ENCODE assay signal across 26 cellular contexts in genomic region chr5:1220831-1221230, GRCh38. TPM values are rescaled to one million over a fixed set of nuclear protein-coding genes. Genes with fewer than 3 reads are reported as not detected.
"Had no signal": no experiment of that assay in that cellular context is flagged by ENCODE, and none has a peak within 500 bp of the region (broad histone marks: within the 10 kb centered on the region; RNA-seq: fewer than 3 reads in every experiment).

No MANE protein-coding gene starts in this region.

- FAIRE-seq: TTC549 had no signal

- H3K36me3 ChIP-seq: adrenal gland had no signal

- ATAC-seq: activated CD4-positive, alpha-beta T cell treated with anti-CD3 and anti-CD28 coated beads for 36 hours; activated CD8-positive, alpha-beta T cell treated with anti-CD3 and anti-CD28 coated beads for 36 hours; Panc1; Right ventricle myocardium inferior; T-cell had no signal

- H3K4me3 ChIP-seq: adrenal gland, SK-N-MC had no signal

- H3K9me3 ChIP-seq: adrenal gland had no signal

- H3K27ac ChIP-seq: adrenal gland, SK-N-MC had no signal

- H3K4me1 ChIP-seq: adrenal gland had no signal

- DNase-seq: activated CD4-positive, alpha-beta T cell treated with anti-CD3 and anti-CD28 coated beads for 36 hours; activated CD4-positive, CD25-positive, alpha-beta regulatory T cell; activated CD8-positive, alpha-beta memory T cell treated with anti-CD3 and anti-CD28 coated beads, Interleukin-2, amount 50 U/mL, for 4 hours; activated CD8-positive, alpha-beta T cell treated with anti-CD3 and anti-CD28 coated beads for 36 hours; activated naive CD4-positive, alpha-beta T cell treated with anti-CD3 and anti-CD28 coated beads, Interleukin-2, amount 50 U/mL, for 16 hours; activated naive CD8-positive, alpha-beta T cell treated with anti-CD3 and anti-CD28 coated beads, Interleukin-2, amount 10 ng/mL, durations not matched to agents 7 days and 5 days; adrenal gland; anterior cingulate cortex; caudate nucleus; Kasumi-1; KBM-7; NCI-H1105 treated with DMSO at 0.1 percent for 48 hours; NCI-H146; NCI-H2029; NCI-H2107; NCI-H510A treated with DMSO at 0.1 percent for 48 hours; NCI-H748 treated with DMSO at 0.1 percent for 48 hours; RPMI8226; T-cell; T-helper 2 cell; T1000 had no signal

RNA-seq across cellular contexts. Expression of gene SLC6A18, which starts 4.3 kb away (rescaled TPM):
- total RNA-seq: activated CD4-positive, alpha-beta T cell treated with anti-CD3 and anti-CD28 coated beads for 36 hours; activated CD8-positive, alpha-beta T cell treated with anti-CD3 and anti-CD28 coated beads for 36 hours; activated naive CD8-positive, alpha-beta T cell treated with anti-CD3 and anti-CD28 coated beads, Interleukin-2, amount 10 ng/mL, durations not matched to agents 7 days and 5 days; adrenal gland; OCI-LY7; Right ventricle myocardium inferior; T-cell had no signal
- polyA plus RNA-seq: adrenal gland had no signal

RNA-seq across cellular contexts. Expression of gene SLC6A19, which starts 19.4 kb away (rescaled TPM):
- total RNA-seq: activated CD4-positive, alpha-beta T cell treated with anti-CD3 and anti-CD28 coated beads for 36 hours; activated CD8-positive, alpha-beta T cell treated with anti-CD3 and anti-CD28 coated beads for 36 hours; activated naive CD8-positive, alpha-beta T cell treated with anti-CD3 and anti-CD28 coated beads, Interleukin-2, amount 10 ng/mL, durations not matched to agents 7 days and 5 days; adrenal gland; OCI-LY7; Right ventricle myocardium inferior had no signal
- polyA plus RNA-seq: adrenal gland had no signal
